2 cellular contexts compared by ENCODE assay signal in genomic region chr22:28329582-28330073, GRCh38.
TF ChIP-seq lines count a peak whose summit lies in the region.

No MANE protein-coding gene starts in this region.

TF ChIP-seq in endothelial cell of umbilical vein, 7 proteins besides CTCF, POLR2A, EP300 and RAD21 (continued from another document):
- TF ChIP-seq FOS (IDR thresholded peaks at IDR 0.05; ENCODE audit: borderline replicate concordance, insufficient read depth, low read length), result no peak

TF ChIP-seq in neural cell, 6 proteins besides CTCF, POLR2A, EP300 and RAD21 (continued from another document):
- TF ChIP-seq, protein P1, sequence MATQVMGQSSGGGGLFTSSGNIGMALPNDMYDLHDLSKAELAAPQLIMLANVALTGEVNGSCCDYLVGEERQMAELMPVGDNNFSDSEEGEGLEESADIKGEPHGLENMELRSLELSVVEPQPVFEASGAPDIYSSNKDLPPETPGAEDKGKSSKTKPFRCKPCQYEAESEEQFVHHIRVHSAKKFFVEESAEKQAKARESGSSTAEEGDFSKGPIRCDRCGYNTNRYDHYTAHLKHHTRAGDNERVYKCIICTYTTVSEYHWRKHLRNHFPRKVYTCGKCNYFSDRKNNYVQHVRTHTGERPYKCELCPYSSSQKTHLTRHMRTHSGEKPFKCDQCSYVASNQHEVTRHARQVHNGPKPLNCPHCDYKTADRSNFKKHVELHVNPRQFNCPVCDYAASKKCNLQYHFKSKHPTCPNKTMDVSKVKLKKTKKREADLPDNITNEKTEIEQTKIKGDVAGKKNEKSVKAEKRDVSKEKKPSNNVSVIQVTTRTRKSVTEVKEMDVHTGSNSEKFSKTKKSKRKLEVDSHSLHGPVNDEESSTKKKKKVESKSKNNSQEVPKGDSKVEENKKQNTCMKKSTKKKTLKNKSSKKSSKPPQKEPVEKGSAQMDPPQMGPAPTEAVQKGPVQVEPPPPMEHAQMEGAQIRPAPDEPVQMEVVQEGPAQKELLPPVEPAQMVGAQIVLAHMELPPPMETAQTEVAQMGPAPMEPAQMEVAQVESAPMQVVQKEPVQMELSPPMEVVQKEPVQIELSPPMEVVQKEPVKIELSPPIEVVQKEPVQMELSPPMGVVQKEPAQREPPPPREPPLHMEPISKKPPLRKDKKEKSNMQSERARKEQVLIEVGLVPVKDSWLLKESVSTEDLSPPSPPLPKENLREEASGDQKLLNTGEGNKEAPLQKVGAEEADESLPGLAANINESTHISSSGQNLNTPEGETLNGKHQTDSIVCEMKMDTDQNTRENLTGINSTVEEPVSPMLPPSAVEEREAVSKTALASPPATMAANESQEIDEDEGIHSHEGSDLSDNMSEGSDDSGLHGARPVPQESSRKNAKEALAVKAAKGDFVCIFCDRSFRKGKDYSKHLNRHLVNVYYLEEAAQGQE (IDR thresholded peaks at IDR 0.05; ENCODE audit: borderline replicate concordance), result no peak
